Comparison of ENCODE assay signal across 8 cellular contexts in the genomic region with DNA sequence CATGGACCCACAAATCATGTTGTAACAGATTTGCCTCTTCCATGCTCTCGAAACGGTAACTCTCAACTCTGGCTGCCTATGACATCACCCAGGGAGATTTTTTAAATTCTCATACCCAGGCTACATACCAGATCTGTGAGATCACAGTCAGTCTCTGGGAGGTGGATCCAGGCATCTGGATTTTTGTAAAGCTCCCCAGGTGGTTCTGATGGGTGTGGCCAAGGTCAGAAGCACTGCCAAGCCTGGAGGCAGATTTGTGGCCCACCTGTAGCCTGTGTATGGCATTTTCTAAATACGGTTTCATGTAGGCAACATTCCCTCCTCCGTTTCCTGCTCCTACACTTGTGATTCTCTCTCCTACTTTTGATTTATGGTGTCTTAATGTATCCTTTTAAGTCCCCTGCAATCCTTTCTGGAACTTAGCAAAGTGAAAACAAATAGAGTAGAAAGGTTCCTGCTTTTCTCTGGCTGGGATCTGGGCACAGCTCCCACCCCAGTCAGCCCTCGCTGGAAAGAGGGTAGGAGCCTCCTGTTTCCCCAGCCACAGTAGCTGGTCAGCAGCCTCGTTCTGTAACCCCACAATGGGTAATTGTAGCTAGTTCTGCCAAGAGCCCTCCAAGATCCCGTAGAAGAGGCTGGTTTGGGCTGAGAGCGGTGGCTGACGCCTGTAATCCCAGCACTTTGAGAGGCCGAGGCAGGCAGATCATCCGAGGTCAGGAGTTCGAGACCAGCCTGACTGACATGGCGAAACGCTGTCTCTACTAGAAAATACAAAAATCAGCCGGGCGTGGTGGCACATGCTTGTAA.
DNase-seq lines count a peak whose midpoint lies in the region; ATAC-seq and TF ChIP-seq lines count a peak whose summit lies in the region.

No MANE protein-coding gene starts in this region.

- TF ChIP-seq CTCF in PC-9 (conservative IDR thresholded peaks at IDR 0.05) (no peak), fibroblast of the aortic adventitia (IDR thresholded peaks at IDR 0.05; ENCODE audit: insufficient read depth, low read length) (no peak), psoas muscle (IDR thresholded peaks at IDR 0.05) (no peak)

- H3K36me3 ChIP-seq in PC-9 (ENCODE audit: low read depth) (no peaks in the 10 kb centered on the region), psoas muscle (ENCODE audit: insufficient read depth in 1 of 2, low read depth in 1 of 2) (no peaks in the 10 kb centered on the region)

- no peaks in the 10 kb centered on the region for H4K20me1 ChIP-seq in PC-9 (ENCODE audit: insufficient read depth)

- H3K9me3 ChIP-seq in PC-9 (ENCODE audit: insufficient read depth, low read depth) (no peaks in the 10 kb centered on the region), psoas muscle (no peaks in the 10 kb centered on the region)

- H3K4me1 ChIP-seq in PC-9 (replicated peaks; ENCODE audit: insufficient read depth) (peaks cover 19% of the 10 kb centered on the region), psoas muscle (no peaks in the 10 kb centered on the region)

- 72 to 82% (median 76%) methylated on average over 16 of the region's 16 CpGs for WGBS in psoas muscle, 3 donors

- H3K4me2 ChIP-seq in PC-9 = peak overlapping the region; percentile 64

- peaks cover 10% of the 10 kb centered on the region; the same call in 1 of the 2 replicates for H3F3A ChIP-seq in PC-9 (ENCODE audit: insufficient read depth, low read depth)

- H3K4me3 ChIP-seq in PC-9 (no peak overlapping the region), fibroblast of the aortic adventitia (ENCODE audit: low read depth, low read length) (no peak overlapping the region), psoas muscle (no peak overlapping the region)

- DNase-seq in ELR (ENCODE audit: low read depth) (peak; percentile 75), PC-9 (peak; percentile 79 to 94), fibroblast of the aortic adventitia (ENCODE audit: low read depth) (peak; percentile 85), psoas muscle (no peak)
- DNase-seq in stimulated activated CD8-positive, alpha-beta memory T cell treated with anti-CD3 and anti-CD28 coated beads, Interleukin-4, amount 100 ng/mL, for 48 hours = no peak

- intact Hi-C loops in PC-9 (cut with micrococcal nuclease; ENCODE audit: unreplicated experiment) (loop anchor here (2.0 kb wide), 1 partner anchor 100 kb away; no protein-coding TSS in a partner anchor), psoas muscle (cut with DNase I) (no loop called here)

- BruUV-seq in PC-9 (replicated peaks; lab: Mats Ljungman, UMichigan) = no TSS peak

- no peak overlapping the region; the same call in 1 of the 2 replicates for H2AFZ ChIP-seq in PC-9

- no peaks in the 10 kb centered on the region for H3K9me2 ChIP-seq in PC-9 (ENCODE audit: insufficient read depth)

- CTCF ChIA-PET in PC-9 (lab: Charles Lee) = no interaction called here

- no peaks in the 10 kb centered on the region for H3K27me3 ChIP-seq in PC-9 (ENCODE audit: insufficient read depth, low read depth)
- H3K27me3 ChIP-seq in psoas muscle (ENCODE audit: insufficient read depth in 3 of 3, low read length in 2 of 3) = no peaks in the 10 kb centered on the region

- ATAC-seq in psoas muscle (peak in 3 of 4 donors; percentile 8 to 27 (median 27)), HG02678 (IDR thresholded peaks at IDR 0.05; ENCODE audit: unreplicated experiment) (no peak), GM21447 (IDR thresholded peaks at IDR 0.05; ENCODE audit: unreplicated experiment) (no peak), HG03378 (IDR thresholded peaks at IDR 0.05; ENCODE audit: unreplicated experiment) (no peak)

- POLR2A ChIA-PET in PC-9 (lab: Charles Lee; ENCODE audit: unreplicated experiment) = interaction anchor here (0.6 to 0.7 kb wide), 2 partner anchors 102 to 196 kb away, joined by 3 read pairs; no protein-coding TSS in a partner anchor

- H3K79me2 ChIP-seq in PC-9 (ENCODE audit: low read depth) = no peaks in the 10 kb centered on the region

- H3K27ac ChIP-seq in PC-9 (peak overlapping the region; percentile 78), psoas muscle (no peak overlapping the region)

Comparison
In these comparisons a context has a peak if more than half of its experiments do, and no peak if none do; other contexts are left out.
1. DNase-seq: peak in ELR (single experiment), PC-9 (2 of 2) and fibroblast of the aortic adventitia (single experiment); none in psoas muscle (0 of 2) and stimulated activated CD8-positive, alpha-beta memory T cell treated with anti-CD3 and anti-CD28 coated beads, Interleukin-4, amount 100 ng/mL, for 48 hours (single experiment).
2. ATAC-seq: peak in psoas muscle (3 of 4); none in HG02678 (single experiment), GM21447 (single experiment) and HG03378 (single experiment).